ENCODE assay signal across 8 cellular contexts in genomic region chr14:81401420-81402122, GRCh38. TPM values are rescaled to one million over a fixed set of nuclear protein-coding genes. Genes with fewer than 3 reads are reported as not detected.
DNase-seq lines count a peak whose midpoint lies in the region; ATAC-seq and TF ChIP-seq lines count a peak whose summit lies in the region.

No MANE protein-coding gene starts in this region.

- peak overlapping the region in 4 of 11 experiments; percentile 13 to 67 (median 37); a peak in 7 of 22 replicates for H3K9ac ChIP-seq in BLaER1 treated with 17β-estradiol and CSF1 and Interleukin-3, amounts not matched to agents 10 nM and 100 nM

- H3K27ac Mint-ChIP-seq in immature natural killer cell, result no peak overlapping the region

- peaks cover 0 to 40% (median 11%) of the 10 kb centered on the region in 10 experiments; a peak in 11 of 20 replicates for H3K4me1 ChIP-seq in BLaER1 treated with 17β-estradiol and CSF1 and Interleukin-3, amounts not matched to agents 10 nM and 100 nM
- H3K4me1 ChIP-seq in HEK293 (ENCODE audit: control insufficient read depth, insufficient read depth, low read length), result peaks cover 17% of the 10 kb centered on the region
- H3K4me1 ChIP-seq in RWPE2 (ENCODE audit: insufficient read depth, poor library complexity, severe bottlenecking), result peaks cover 45% of the 10 kb centered on the region

- H3K36me3 Mint-ChIP-seq in immature natural killer cell, result no peaks in the 10 kb centered on the region

- no peak overlapping the region for H3K4me3 ChIP-seq in BLaER1 treated with 17β-estradiol and CSF1 and Interleukin-3, amounts not matched to agents 10 nM and 100 nM
- H3K4me3 ChIP-seq in HEK293 (ENCODE audit: low read depth, low read length) (no peak overlapping the region), RWPE2 (ENCODE audit: severe bottlenecking) (no peak overlapping the region), kidney epithelial cell (ENCODE audit: low read depth, low read length) (no peak overlapping the region)

- DNase-seq in RWPE2 (ENCODE audit: low spot score) (no peak), kidney epithelial cell (ENCODE audit: low read depth) (peak; percentile 91), T-helper 9 cell (no peak), cerebellar cortex (ENCODE audit: low spot score) (no peak), activated gamma-delta T cell treated with Interleukin-2 at 50 U/mL for 16 hours (no peak), immature natural killer cell (no peak)

- CTCF ChIA-PET in HEK293 (lab: Yijun Ruan, JAX), result no interaction called here

- H4K20me1 ChIP-seq in BLaER1 treated with 17β-estradiol and CSF1 and Interleukin-3, amounts not matched to agents 10 nM and 100 nM, result peaks cover 0 to 7% (median 0%) of the 10 kb centered on the region in 11 experiments; a peak in 2 of 22 replicates

- no peaks in the 10 kb centered on the region; a peak in 1 of 22 replicates for H3K36me3 ChIP-seq in BLaER1 treated with 17β-estradiol and CSF1 and Interleukin-3, amounts not matched to agents 10 nM and 100 nM
- H3K36me3 ChIP-seq in HEK293 (ENCODE audit: control insufficient read depth in 2 of 2, insufficient read depth in 1 of 2, low read length in 2 of 2) (peaks cover 0 to 10% of the 10 kb centered on the region in 2 experiments; a peak in 1 of 3 replicates), RWPE2 (ENCODE audit: low read depth) (peaks cover 9% of the 10 kb centered on the region), kidney epithelial cell (ENCODE audit: control insufficient read depth, insufficient read depth, low read length) (peaks cover 1% of the 10 kb centered on the region)

- H3K4me2 ChIP-seq in BLaER1 treated with 17β-estradiol and CSF1 and Interleukin-3, amounts not matched to agents 10 nM and 100 nM, result peak overlapping the region in 6 of 11 experiments; percentile 16 to 86 (median 62); a peak in 10 of 22 replicates

- peaks cover 0 to 15% (median 0%) of the 10 kb centered on the region in 11 experiments; a peak in 2 of 22 replicates for H3K9me3 ChIP-seq in BLaER1 treated with 17β-estradiol and CSF1 and Interleukin-3, amounts not matched to agents 10 nM and 100 nM (replicated peaks in 1 of 11)
- H3K9me3 ChIP-seq in HEK293 (ENCODE audit: control insufficient read depth, insufficient read depth, low read depth, low read length) (no peaks in the 10 kb centered on the region), RWPE2 (ENCODE audit: severe bottlenecking) (no peaks in the 10 kb centered on the region)

- H3K4me1 Mint-ChIP-seq in immature natural killer cell, result no peaks in the 10 kb centered on the region

- H3K4me3 Mint-ChIP-seq in immature natural killer cell, result no peak overlapping the region

- ATAC-seq in RWPE2 (ENCODE audit: low read depth), result peak; percentile 70

- TF ChIP-seq CTCF in HEK293 (tag by site-specific recombination; IDR thresholded peaks at IDR 0.05) (no peak), RWPE2 (IDR thresholded peaks at IDR 0.05; ENCODE audit: poor library complexity, severe bottlenecking) (no peak), kidney epithelial cell (IDR thresholded peaks at IDR 0.05; ENCODE audit: insufficient read depth, low read length, poor library complexity, severe bottlenecking) (no peak)

- no peaks in the 10 kb centered on the region for H3K9me3 Mint-ChIP-seq in immature natural killer cell

- H3K27me3 Mint-ChIP-seq in immature natural killer cell (ENCODE audit: low read depth in 3 of 3), result peaks cover 0 to 12% (median 1%) of the 10 kb centered on the region in 3 donors

- peaks cover 0 to 86% (median 0%) of the 10 kb centered on the region in 11 experiments; a peak in 7 of 22 replicates for H3K27me3 ChIP-seq in BLaER1 treated with 17β-estradiol and CSF1 and Interleukin-3, amounts not matched to agents 10 nM and 100 nM
- H3K27me3 ChIP-seq in RWPE2 (ENCODE audit: insufficient read depth, poor library complexity, severe bottlenecking) (no peaks in the 10 kb centered on the region), kidney epithelial cell (ENCODE audit: control insufficient read depth, insufficient read depth, low read length) (no peaks in the 10 kb centered on the region)

- peak overlapping the region in 7 of 11 experiments; percentile 9 to 86 (median 59); a peak in 10 of 22 replicates for H3K27ac ChIP-seq in BLaER1 treated with 17β-estradiol and CSF1 and Interleukin-3, amounts not matched to agents 10 nM and 100 nM
- H3K27ac ChIP-seq in HEK293 (ENCODE audit: extremely low read depth, low read depth, low read length) (no peak overlapping the region), RWPE2 (ENCODE audit: poor library complexity, severe bottlenecking) (peak overlapping the region; percentile 98)

- POLR2A ChIA-PET in HEK293 (lab: Yijun Ruan, JAX), result no interaction called here

TF ChIP-seq in HEK293, 187 proteins besides CTCF, POLR2A, EP300 and RAD21:
- TF ChIP-seq KLF17 (tag by site-specific recombination; IDR thresholded peaks at IDR 0.05) (no peak), PRDM2 (tag by site-specific recombination; IDR thresholded peaks at IDR 0.05; ENCODE audit: borderline replicate concordance) (no peak), ZNF239 (tag by site-specific recombination; IDR thresholded peaks at IDR 0.05) (no peak), SP7 (tag by site-specific recombination; IDR thresholded peaks at IDR 0.05) (peak; percentile 9; the same call in 1 of the 2 replicates), ZEB2 (tag by site-specific recombination; IDR thresholded peaks at IDR 0.05) (no peak), ZNF24 (tag by site-specific recombination; IDR thresholded peaks at IDR 0.05) (0 out of 2 replicates have a peak, but pooled peaks have one; percentile 25), MZF1 (tag by site-specific recombination; IDR thresholded peaks at IDR 0.05; ENCODE audit: borderline replicate concordance) (no peak), MEIS1 (CRISPR knock-in tag; IDR thresholded peaks at IDR 0.05; ENCODE audit: borderline replicate concordance) (no peak), ELK4 (IDR thresholded peaks at IDR 0.05; ENCODE audit: borderline replicate concordance, low read depth, low read length) (no peak), GLIS2 (tag by site-specific recombination; IDR thresholded peaks at IDR 0.05) (no peak), ZNF133 (tag by site-specific recombination; IDR thresholded peaks at IDR 0.05) (peak; percentile 16; the same call in 1 of the 2 replicates), ZNF292 (tag by site-specific recombination; IDR thresholded peaks at IDR 0.05; ENCODE audit: borderline replicate concordance, low read depth) (no peak)

RNA-seq across cellular contexts. Expression of gene STON2, which starts 1.4 kb away (rescaled TPM):
- total RNA-seq in kidney epithelial cell, result 17.9 and 20.2 TPM in 2 replicates
- polyA plus RNA-seq in immature natural killer cell, result under 1 TPM in 1 of 3 donors, not detected in 2; 0.16 TPM
